2 cellular contexts compared by ENCODE assay signal in the genomic region with DNA sequence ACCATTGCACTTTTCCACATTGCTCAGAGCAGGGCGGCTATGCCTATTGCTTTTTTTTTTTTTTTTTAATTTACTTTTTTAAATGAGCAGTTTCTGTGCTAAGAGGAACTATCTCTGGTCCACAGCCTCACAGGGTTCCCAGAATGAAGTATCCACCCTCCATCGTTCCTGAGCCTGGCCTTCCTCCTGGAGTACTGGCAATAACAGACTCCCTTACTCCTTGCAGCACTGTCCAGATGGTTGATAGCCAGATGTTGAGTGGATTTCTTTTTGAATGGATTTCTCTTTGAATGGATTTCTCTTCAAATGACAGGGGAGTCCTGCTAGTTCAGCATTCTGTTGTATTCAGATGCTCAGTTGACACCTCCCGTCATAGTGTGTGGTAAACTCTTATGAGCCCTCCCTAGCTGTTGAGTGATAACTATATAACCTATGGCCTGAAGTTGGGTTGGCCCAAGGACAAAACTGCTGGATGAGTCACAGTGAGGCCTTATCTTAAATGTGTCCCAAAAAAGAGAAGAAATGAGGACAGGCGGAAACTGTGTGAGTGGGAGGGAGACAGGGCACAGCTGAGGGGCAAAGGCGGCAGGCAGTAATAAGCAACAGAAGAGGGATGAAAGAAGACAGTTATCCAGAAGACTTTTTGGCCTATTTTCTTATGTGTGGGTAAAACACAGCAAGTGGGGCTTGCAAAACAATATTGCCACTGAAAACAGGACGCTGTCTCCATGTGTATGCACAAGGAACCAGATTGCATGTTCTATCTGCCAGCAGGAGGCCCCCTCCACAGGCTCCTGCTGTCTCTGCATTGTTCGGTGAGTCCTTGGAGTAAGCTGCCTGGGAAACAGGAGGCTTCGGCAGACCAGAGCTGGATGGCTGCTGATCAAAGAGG.
TF ChIP-seq lines count a peak whose summit lies in the region.

No MANE protein-coding gene starts in this region.

TF ChIP-seq in IMR-90, 13 proteins besides CTCF, POLR2A, EP300 and RAD21:
- TF ChIP-seq RFX5 (IDR thresholded peaks at IDR 0.05; ENCODE audit: low read depth, low read length) (no peak), BHLHE40 (IDR thresholded peaks at IDR 0.05; ENCODE audit: low read depth, low read length) (no peak), MAZ (IDR thresholded peaks at IDR 0.05; ENCODE audit: borderline replicate concordance, low read depth, low read length) (no peak), MXI1 (IDR thresholded peaks at IDR 0.05; ENCODE audit: borderline replicate concordance, low read depth, low read length) (peak; percentile 51; the same call in 1 of the 2 replicates), FOS (IDR thresholded peaks at IDR 0.05; ENCODE audit: low read depth, low read length) (0 out of 2 replicates have a peak, but pooled peaks have one; percentile 12), SMC3 (IDR thresholded peaks at IDR 0.05; ENCODE audit: low read depth, low read length) (peak; percentile 48)
- TF ChIP-seq, protein P1, sequence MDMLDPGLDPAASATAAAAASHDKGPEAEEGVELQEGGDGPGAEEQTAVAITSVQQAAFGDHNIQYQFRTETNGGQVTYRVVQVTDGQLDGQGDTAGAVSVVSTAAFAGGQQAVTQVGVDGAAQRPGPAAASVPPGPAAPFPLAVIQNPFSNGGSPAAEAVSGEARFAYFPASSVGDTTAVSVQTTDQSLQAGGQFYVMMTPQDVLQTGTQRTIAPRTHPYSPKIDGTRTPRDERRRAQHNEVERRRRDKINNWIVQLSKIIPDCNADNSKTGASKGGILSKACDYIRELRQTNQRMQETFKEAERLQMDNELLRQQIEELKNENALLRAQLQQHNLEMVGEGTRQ (IDR thresholded peaks at IDR 0.05; ENCODE audit: low read depth, low read length), result no peak
- TF ChIP-seq, protein P2, sequence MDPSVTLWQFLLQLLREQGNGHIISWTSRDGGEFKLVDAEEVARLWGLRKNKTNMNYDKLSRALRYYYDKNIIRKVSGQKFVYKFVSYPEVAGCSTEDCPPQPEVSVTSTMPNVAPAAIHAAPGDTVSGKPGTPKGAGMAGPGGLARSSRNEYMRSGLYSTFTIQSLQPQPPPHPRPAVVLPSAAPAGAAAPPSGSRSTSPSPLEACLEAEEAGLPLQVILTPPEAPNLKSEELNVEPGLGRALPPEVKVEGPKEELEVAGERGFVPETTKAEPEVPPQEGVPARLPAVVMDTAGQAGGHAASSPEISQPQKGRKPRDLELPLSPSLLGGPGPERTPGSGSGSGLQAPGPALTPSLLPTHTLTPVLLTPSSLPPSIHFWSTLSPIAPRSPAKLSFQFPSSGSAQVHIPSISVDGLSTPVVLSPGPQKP (IDR thresholded peaks at IDR 0.05; ENCODE audit: borderline replicate concordance, low read depth, low read length), result no peak

TF ChIP-seq in K562, 482 proteins besides CTCF, POLR2A, EP300 and RAD21 (continues in another document):
- no peak for TF ChIP-seq PCBP1 (IDR thresholded peaks at IDR 0.05; ENCODE audit: low read depth, low read length, poor library complexity, severe bottlenecking)
- peak; percentile 95 for TF ChIP-seq DPF2 (IDR thresholded peaks at IDR 0.05)
- TF ChIP-seq, protein P3, sequence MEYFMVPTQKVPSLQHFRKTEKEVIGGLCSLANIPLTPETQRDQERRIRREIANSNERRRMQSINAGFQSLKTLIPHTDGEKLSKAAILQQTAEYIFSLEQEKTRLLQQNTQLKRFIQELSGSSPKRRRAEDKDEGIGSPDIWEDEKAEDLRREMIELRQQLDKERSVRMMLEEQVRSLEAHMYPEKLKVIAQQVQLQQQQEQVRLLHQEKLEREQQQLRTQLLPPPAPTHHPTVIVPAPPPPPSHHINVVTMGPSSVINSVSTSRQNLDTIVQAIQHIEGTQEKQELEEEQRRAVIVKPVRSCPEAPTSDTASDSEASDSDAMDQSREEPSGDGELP (CRISPR knock-in tag; IDR thresholded peaks at IDR 0.05; ENCODE audit: borderline replicate concordance), result peak; percentile 90
- TF ChIP-seq, protein P4, sequence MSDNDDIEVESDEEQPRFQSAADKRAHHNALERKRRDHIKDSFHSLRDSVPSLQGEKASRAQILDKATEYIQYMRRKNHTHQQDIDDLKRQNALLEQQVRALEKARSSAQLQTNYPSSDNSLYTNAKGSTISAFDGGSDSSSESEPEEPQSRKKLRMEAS (CRISPR knock-in tag; IDR thresholded peaks at IDR 0.05), result no peak
- no peak for TF ChIP-seq MCM3 (IDR thresholded peaks at IDR 0.05)
- TF ChIP-seq ATF7 (IDR thresholded peaks at IDR 0.05), result peak; percentile 79
- peak; percentile 81 for TF ChIP-seq NCOR1 (IDR thresholded peaks at IDR 0.05)
- peak; percentile 24; the same call in 1 of the 2 replicates for TF ChIP-seq TRIM28 (IDR thresholded peaks at IDR 0.05)
- TF ChIP-seq BRD9 (IDR thresholded peaks at IDR 0.05; ENCODE audit: low read depth, partially characterized antibody), result no peak
- TF ChIP-seq ELF1 (tag; IDR thresholded peaks at IDR 0.05), result no peak
- TF ChIP-seq, protein P5, sequence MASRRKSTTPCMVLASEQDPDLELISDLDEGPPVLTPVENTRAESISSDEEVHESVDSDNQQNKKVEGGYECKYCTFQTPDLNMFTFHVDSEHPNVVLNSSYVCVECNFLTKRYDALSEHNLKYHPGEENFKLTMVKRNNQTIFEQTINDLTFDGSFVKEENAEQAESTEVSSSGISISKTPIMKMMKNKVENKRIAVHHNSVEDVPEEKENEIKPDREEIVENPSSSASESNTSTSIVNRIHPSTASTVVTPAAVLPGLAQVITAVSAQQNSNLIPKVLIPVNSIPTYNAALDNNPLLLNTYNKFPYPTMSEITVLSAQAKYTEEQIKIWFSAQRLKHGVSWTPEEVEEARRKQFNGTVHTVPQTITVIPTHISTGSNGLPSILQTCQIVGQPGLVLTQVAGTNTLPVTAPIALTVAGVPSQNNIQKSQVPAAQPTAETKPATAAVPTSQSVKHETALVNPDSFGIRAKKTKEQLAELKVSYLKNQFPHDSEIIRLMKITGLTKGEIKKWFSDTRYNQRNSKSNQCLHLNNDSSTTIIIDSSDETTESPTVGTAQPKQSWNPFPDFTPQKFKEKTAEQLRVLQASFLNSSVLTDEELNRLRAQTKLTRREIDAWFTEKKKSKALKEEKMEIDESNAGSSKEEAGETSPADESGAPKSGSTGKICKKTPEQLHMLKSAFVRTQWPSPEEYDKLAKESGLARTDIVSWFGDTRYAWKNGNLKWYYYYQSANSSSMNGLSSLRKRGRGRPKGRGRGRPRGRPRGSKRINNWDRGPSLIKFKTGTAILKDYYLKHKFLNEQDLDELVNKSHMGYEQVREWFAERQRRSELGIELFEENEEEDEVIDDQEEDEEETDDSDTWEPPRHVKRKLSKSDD (conservative IDR thresholded peaks at IDR 0.05; ENCODE audit: low read length), result no peak
- 0 out of 2 replicates have a peak, but pooled peaks have one; percentile 36 for TF ChIP-seq NBN (IDR thresholded peaks at IDR 0.05; ENCODE audit: low read depth)
- no peak for TF ChIP-seq PHF8 (IDR thresholded peaks at IDR 0.05; ENCODE audit: borderline replicate concordance, low read length)
- TF ChIP-seq ZNF586 (CRISPR knock-in tag; conservative IDR thresholded peaks at IDR 0.05), result no peak
- TF ChIP-seq MAFK (IDR thresholded peaks at IDR 0.05; ENCODE audit: low read length), result peak; percentile 25; the same call in 1 of the 2 replicates
- no peak for TF ChIP-seq FIP1L1 (IDR thresholded peaks at IDR 0.05; ENCODE audit: low read depth, low read length, poor library complexity, severe bottlenecking)
- TF ChIP-seq CXXC5 (CRISPR knock-in tag; IDR thresholded peaks at IDR 0.05), result no peak
- TF ChIP-seq HMG20A (CRISPR knock-in tag; conservative IDR thresholded peaks at IDR 0.05), result no peak
- peak; percentile 81 for TF ChIP-seq CBFA2T3 (IDR thresholded peaks at IDR 0.05)
- no peak for TF ChIP-seq ZNF274 (IDR thresholded peaks at IDR 0.05; ENCODE audit: borderline replicate concordance, low read depth, low read length)
- TF ChIP-seq ZNF668 (CRISPR knock-in tag; IDR thresholded peaks at IDR 0.05), result no peak
- peak; percentile 25 for TF ChIP-seq TEAD4 (IDR thresholded peaks at IDR 0.05; ENCODE audit: low read length)
- no peak for TF ChIP-seq TEAD4 (CRISPR knock-in tag; IDR thresholded peaks at IDR 0.05; ENCODE audit: borderline replicate concordance)
- TF ChIP-seq ZFP1 (CRISPR knock-in tag; IDR thresholded peaks at IDR 0.05), result no peak
- peak; percentile 70 for TF ChIP-seq FOS (IDR thresholded peaks at IDR 0.05; ENCODE audit: extremely low read depth, insufficient read length)
- TF ChIP-seq ZBTB8A (IDR thresholded peaks at IDR 0.05; ENCODE audit: partially characterized antibody), result no peak
- TF ChIP-seq BCL6 (CRISPR knock-in tag; IDR thresholded peaks at IDR 0.05), result no peak
- TF ChIP-seq, protein P2 (CRISPR knock-in tag; IDR thresholded peaks at IDR 0.05), result no peak
- TF ChIP-seq ARID2 (IDR thresholded peaks at IDR 0.05), result no peak
- TF ChIP-seq EZH2 (IDR thresholded peaks at IDR 0.05; ENCODE audit: borderline replicate concordance, low read depth, low read length), result no peak
- TF ChIP-seq TRIM24 (IDR thresholded peaks at IDR 0.05), result peak; percentile 38 to 74; a peak in 3 of 4 replicates
- TF ChIP-seq SRSF9 (IDR thresholded peaks at IDR 0.05; ENCODE audit: borderline replicate concordance, low read depth, low read length), result no peak
- TF ChIP-seq, protein P6, sequence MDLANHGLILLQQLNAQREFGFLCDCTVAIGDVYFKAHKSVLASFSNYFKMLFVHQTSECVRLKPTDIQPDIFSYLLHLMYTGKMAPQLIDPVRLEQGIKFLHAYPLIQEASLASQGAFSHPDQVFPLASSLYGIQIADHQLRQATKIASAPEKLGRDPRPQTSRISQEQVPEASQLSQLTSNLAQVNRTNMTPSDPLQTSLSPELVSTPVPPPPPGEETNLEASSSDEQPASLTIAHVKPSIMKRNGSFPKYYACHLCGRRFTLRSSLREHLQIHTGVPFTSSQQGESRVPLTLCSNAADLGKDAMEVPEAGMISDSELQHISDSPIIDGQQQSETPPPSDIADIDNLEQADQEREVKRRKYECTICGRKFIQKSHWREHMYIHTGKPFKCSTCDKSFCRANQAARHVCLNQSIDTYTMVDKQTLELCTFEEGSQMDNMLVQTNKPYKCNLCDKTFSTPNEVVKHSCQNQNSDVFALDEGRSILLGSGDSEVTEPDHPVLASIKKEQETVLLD (IDR thresholded peaks at IDR 0.05), result 0 out of 2 replicates have a peak, but pooled peaks have one; percentile 36
- TF ChIP-seq JUN (IDR thresholded peaks at IDR 0.05; ENCODE audit: borderline replicate concordance, low read depth, low read length), result peak; percentile 79
- no peak for TF ChIP-seq JUN (CRISPR knock-in tag; IDR thresholded peaks at IDR 0.05; ENCODE audit: borderline replicate concordance)
- no peak for TF ChIP-seq ZNF184 (CRISPR knock-in tag; IDR thresholded peaks at IDR 0.05)
- no peak for TF ChIP-seq NELFE (IDR thresholded peaks at IDR 0.05; ENCODE audit: insufficient read depth, insufficient read length)
- TF ChIP-seq, protein P7, sequence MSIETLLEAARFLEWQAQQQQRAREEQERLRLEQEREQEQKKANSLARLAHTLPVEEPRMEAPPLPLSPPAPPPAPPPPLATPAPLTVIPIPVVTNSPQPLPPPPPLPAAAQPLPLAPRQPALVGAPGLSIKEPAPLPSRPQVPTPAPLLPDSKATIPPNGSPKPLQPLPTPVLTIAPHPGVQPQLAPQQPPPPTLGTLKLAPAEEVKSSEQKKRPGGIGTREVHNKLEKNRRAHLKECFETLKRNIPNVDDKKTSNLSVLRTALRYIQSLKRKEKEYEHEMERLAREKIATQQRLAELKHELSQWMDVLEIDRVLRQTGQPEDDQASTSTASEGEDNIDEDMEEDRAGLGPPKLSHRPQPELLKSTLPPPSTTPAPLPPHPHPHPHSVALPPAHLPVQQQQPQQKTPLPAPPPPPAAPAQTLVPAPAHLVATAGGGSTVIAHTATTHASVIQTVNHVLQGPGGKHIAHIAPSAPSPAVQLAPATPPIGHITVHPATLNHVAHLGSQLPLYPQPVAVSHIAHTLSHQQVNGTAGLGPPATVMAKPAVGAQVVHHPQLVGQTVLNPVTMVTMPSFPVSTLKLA (conservative IDR thresholded peaks at IDR 0.05), result 0 out of 4 replicates have a peak, but pooled peaks have one; percentile 12 to 44
- TF ChIP-seq ZNF124 (CRISPR knock-in tag; IDR thresholded peaks at IDR 0.05), result no peak
- no peak for TF ChIP-seq KAT7 (CRISPR knock-in tag; IDR thresholded peaks at IDR 0.05; ENCODE audit: borderline replicate concordance)
- no peak for TF ChIP-seq TEAD1 (CRISPR knock-in tag; IDR thresholded peaks at IDR 0.05)
- no peak for TF ChIP-seq TEAD2 (tag; IDR thresholded peaks at IDR 0.05)
- peak in 1 of 2 experiments; percentile 42; a peak in 1 of 4 replicates for TF ChIP-seq TBL1XR1 (IDR thresholded peaks at IDR 0.05; ENCODE audit: low read length in 2 of 2)
- no peak for TF ChIP-seq SMAD1 (IDR thresholded peaks at IDR 0.05; ENCODE audit: low read depth, low read length, partially characterized antibody)
- TF ChIP-seq POLR2AphosphoS5 (IDR thresholded peaks at IDR 0.05; ENCODE audit: control insufficient read depth, insufficient read depth, low read depth, low read length), result peak; percentile 28; the same call in 1 of the 2 replicates
- TF ChIP-seq EWSR1 (IDR thresholded peaks at IDR 0.05; ENCODE audit: borderline replicate concordance, low read depth, partially characterized antibody), result no peak
- TF ChIP-seq, protein P8, sequence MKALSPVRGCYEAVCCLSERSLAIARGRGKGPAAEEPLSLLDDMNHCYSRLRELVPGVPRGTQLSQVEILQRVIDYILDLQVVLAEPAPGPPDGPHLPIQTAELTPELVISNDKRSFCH (CRISPR knock-in tag; IDR thresholded peaks at IDR 0.05), result no peak
- TF ChIP-seq, protein P8 (tag; IDR thresholded peaks at IDR 0.05), result peak; percentile 37; the same call in 1 of the 2 replicates
- TF ChIP-seq ZNF766 (CRISPR knock-in tag; conservative IDR thresholded peaks at IDR 0.05), result no peak
- peak; percentile 95 for TF ChIP-seq MEIS2 (IDR thresholded peaks at IDR 0.05; ENCODE audit: partially characterized antibody)
- TF ChIP-seq RBM34 (IDR thresholded peaks at IDR 0.05; ENCODE audit: borderline replicate concordance, insufficient read depth, low read length), result no peak
- TF ChIP-seq CC2D1A (IDR thresholded peaks at IDR 0.05), result no peak
- peak; percentile 83 for TF ChIP-seq MEF2D (tag; conservative IDR thresholded peaks at IDR 0.05; ENCODE audit: low read depth)
- peak; percentile 96 for TF ChIP-seq FOSL1 (tag; conservative IDR thresholded peaks at IDR 0.05)
